In genomic region chr6:26543953-26544352, GRCh38 we compare ENCODE assay signal across 8 cellular contexts. TPM values are rescaled to one million over a fixed set of nuclear protein-coding genes. Genes with fewer than 3 reads are reported as not detected.
DNase-seq lines count a peak whose midpoint lies in the region; ATAC-seq, FAIRE-seq and TF ChIP-seq lines count a peak whose summit lies in the region.

No MANE protein-coding gene starts in this region.

- H2AFZ ChIP-seq in keratinocyte (ENCODE audit: control insufficient read depth, low read length), result no peak overlapping the region

- H3K36me3 ChIP-seq in keratinocyte (ENCODE audit: control insufficient read depth in 2 of 2, extremely low read depth in 1 of 2, insufficient read depth in 2 of 2, low read length in 2 of 2), result peaks cover 4 to 10% of the 10 kb centered on the region in 2 experiments

- no peaks in the 10 kb centered on the region for H3K9me1 ChIP-seq in keratinocyte (ENCODE audit: control insufficient read depth, extremely low read depth, insufficient read depth, low read length)

- H3K4me2 ChIP-seq in keratinocyte (ENCODE audit: control insufficient read depth, extremely low read depth, insufficient read depth, low read depth, low read length), result no peak overlapping the region

- no peaks in the 10 kb centered on the region for H4K20me1 ChIP-seq in keratinocyte (ENCODE audit: control insufficient read depth, extremely low read depth, insufficient read depth, low read length)

- no peak for DNase-seq in AG10803 (ENCODE audit: low read depth)
- DNase-seq in GM13976 (ENCODE audit: low spot score), result peak; percentile 18
- DNase-seq in keratinocyte (ENCODE audit: low read depth, low spot score), result no peak
- no peak for DNase-seq in activated effector memory CD4-positive, alpha-beta T cell treated with anti-CD3 and anti-CD28 coated beads, Interleukin-2, amount 50 U/mL, for 16 hours
- no peak for DNase-seq in NCI-H2029 (lab: John Stamatoyannopoulos, UW)
- DNase-seq in ecto neural progenitor cell (ENCODE audit: low spot score), result no peak

- H3K9ac ChIP-seq in keratinocyte (ENCODE audit: control insufficient read depth, extremely low read depth, insufficient read depth, low read length), result no peak overlapping the region

- H3K4me3 ChIP-seq in AG10803 (ENCODE audit: low read length) (no peak overlapping the region), keratinocyte (ENCODE audit: control insufficient read depth in 2 of 3, extremely low read depth in 1 of 3, insufficient read depth in 2 of 3, low read depth in 1 of 3, low read length in 3 of 3) (no peak overlapping the region)

- H3K79me2 ChIP-seq in keratinocyte (ENCODE audit: control insufficient read depth, insufficient read depth, low read length), result peaks cover 34% of the 10 kb centered on the region

- FAIRE-seq in keratinocyte (lab: Jason Lieb, UNC), result no peak

- H3K4me1 ChIP-seq in keratinocyte (ENCODE audit: control insufficient read depth, extremely low read depth, insufficient read depth, low read length), result peaks cover 7% of the 10 kb centered on the region

- H3K9me3 ChIP-seq in keratinocyte (ENCODE audit: control insufficient read depth, low read depth, low read length), result no peaks in the 10 kb centered on the region

- no peaks in the 10 kb centered on the region for H3K27me3 ChIP-seq in keratinocyte (ENCODE audit: control insufficient read depth, extremely low read depth, insufficient read depth, low read length)

- dilution Hi-C loops in keratinocyte (cut with MboI; ENCODE audit: extremely low pct_ligation_motif_present, low sequenced_read_pairs), result loop anchor here (25.0 kb wide), 1 partner anchor 207 kb away; no protein-coding TSS in a partner anchor

- ATAC-seq in GM18511 (IDR thresholded peaks at IDR 0.05; ENCODE audit: unreplicated experiment), result no peak

- TF ChIP-seq CTCF in AG10803 (conservative IDR thresholded peaks at IDR 0.05; ENCODE audit: low read length) (peak; percentile 48), GM13976 (IDR thresholded peaks at IDR 0.05; ENCODE audit: borderline replicate concordance, control extremely low read depth, extremely low read depth, insufficient read depth, missing control alignments) (peak; percentile 17), VCaP (conservative IDR thresholded peaks at IDR 0.05) (peak; percentile 33), keratinocyte (optimal IDR thresholded peaks at IDR 0.05 in 1 of 3, IDR thresholded peaks at IDR 0.05 in 1 of 3, conservative IDR thresholded peaks at IDR 0.05 in 1 of 3; ENCODE audit: extremely low read depth in 1 of 3, insufficient read depth in 2 of 3, low read length in 3 of 3) (peak; percentile 3 to 47 (median 37))

- in situ Hi-C loops in GM13976 (cut with MboI; ENCODE audit: low sequenced_read_pairs, unreplicated experiment), result no loop called here

- H3K27ac ChIP-seq in VCaP (peak overlapping the region; percentile 48; the same call in 1 of the 2 replicates), keratinocyte (ENCODE audit: control insufficient read depth, insufficient read depth, low read length) (no peak overlapping the region)

RNA-seq across cellular contexts. Expression of gene HMGN4, which starts 5.8 kb away (rescaled TPM):
- 46.4 to 62.6 TPM (median 54.0 TPM) in 3 replicates for polyA plus RNA-seq in keratinocyte
- polyA plus RNA-seq in keratinocyte (2011; ENCODE audit: low read depth), result 8.6 TPM
- polyA plus RNA-seq in keratinocyte (2011; cell fraction: cytosol; rRNA removed), result 52.5 and 77.7 TPM in 2 replicates
- 49.5 and 51.9 TPM in 2 replicates for polyA plus RNA-seq in keratinocyte (2011; cell fraction: nucleus; rRNA removed)
- 41.1 and 52.6 TPM in 2 replicates for polyA plus RNA-seq in keratinocyte (2012; ENCODE audit: low replicate concordance)
- polyA minus RNA-seq in keratinocyte, result 9.9 to 26.7 TPM (median 24.5 TPM) in 3 replicates
- polyA minus RNA-seq in keratinocyte (2011; cell fraction: cytosol; rRNA and poly(A)+ RNA removed), result 45.5 TPM
- polyA minus RNA-seq in keratinocyte (2011; cell fraction: nucleus; rRNA and poly(A)+ RNA removed), result 11.4 and 17.5 TPM in 2 replicates

RNA-seq across cellular contexts. Expression of gene BTN1A1, which starts 43.9 kb away (rescaled TPM):
- not detected in 3 replicates for polyA plus RNA-seq in keratinocyte
- not detected for polyA plus RNA-seq in keratinocyte (2011; ENCODE audit: low read depth)
- not detected in 2 replicates for polyA plus RNA-seq in keratinocyte (2011; cell fraction: cytosol; rRNA removed)
- not detected in 2 replicates for polyA plus RNA-seq in keratinocyte (2011; cell fraction: nucleus; rRNA removed)
- polyA plus RNA-seq in keratinocyte (2012; ENCODE audit: low replicate concordance), result not detected in 2 replicates
- not detected in 3 replicates for polyA minus RNA-seq in keratinocyte
- not detected for polyA minus RNA-seq in keratinocyte (2011; cell fraction: cytosol; rRNA and poly(A)+ RNA removed)
- not detected in 2 replicates for polyA minus RNA-seq in keratinocyte (2011; cell fraction: nucleus; rRNA and poly(A)+ RNA removed)

RNA-seq across cellular contexts. Expression of gene ABT1, which starts 52.8 kb away (rescaled TPM):
- 16.0 to 21.4 TPM (median 16.8 TPM) in 3 replicates for polyA plus RNA-seq in keratinocyte
- polyA plus RNA-seq in keratinocyte (2011; ENCODE audit: low read depth), result 6.1 TPM
- 14.3 and 14.6 TPM in 2 replicates for polyA plus RNA-seq in keratinocyte (2011; cell fraction: cytosol; rRNA removed)
- polyA plus RNA-seq in keratinocyte (2011; cell fraction: nucleus; rRNA removed), result 11.0 and 13.1 TPM in 2 replicates
- polyA plus RNA-seq in keratinocyte (2012; ENCODE audit: low replicate concordance), result 12.8 and 15.0 TPM in 2 replicates
- 8.2 to 16.3 TPM (median 10.7 TPM) in 3 replicates for polyA minus RNA-seq in keratinocyte
- polyA minus RNA-seq in keratinocyte (2011; cell fraction: cytosol; rRNA and poly(A)+ RNA removed), result 17.6 TPM
- 6.4 and 7.4 TPM in 2 replicates for polyA minus RNA-seq in keratinocyte (2011; cell fraction: nucleus; rRNA and poly(A)+ RNA removed)
